ENCODE assay signal across 1 cellular context in genomic region chr6:44221961-44222335, GRCh38.
TF ChIP-seq lines count a peak whose summit lies in the region.

No MANE protein-coding gene starts in this region.

TF ChIP-seq in K562, 482 proteins besides CTCF, POLR2A, EP300 and RAD21:
- TF ChIP-seq ZBTB26 (CRISPR knock-in tag; IDR thresholded peaks at IDR 0.05) (peak; percentile 20; the same call in 1 of the 2 replicates), ERF (CRISPR knock-in tag; IDR thresholded peaks at IDR 0.05) (0 out of 2 replicates have a peak, but pooled peaks have one; percentile 42), ZNF609 (CRISPR knock-in tag; IDR thresholded peaks at IDR 0.05; ENCODE audit: borderline replicate concordance) (no peak)
